In the genomic region with DNA sequence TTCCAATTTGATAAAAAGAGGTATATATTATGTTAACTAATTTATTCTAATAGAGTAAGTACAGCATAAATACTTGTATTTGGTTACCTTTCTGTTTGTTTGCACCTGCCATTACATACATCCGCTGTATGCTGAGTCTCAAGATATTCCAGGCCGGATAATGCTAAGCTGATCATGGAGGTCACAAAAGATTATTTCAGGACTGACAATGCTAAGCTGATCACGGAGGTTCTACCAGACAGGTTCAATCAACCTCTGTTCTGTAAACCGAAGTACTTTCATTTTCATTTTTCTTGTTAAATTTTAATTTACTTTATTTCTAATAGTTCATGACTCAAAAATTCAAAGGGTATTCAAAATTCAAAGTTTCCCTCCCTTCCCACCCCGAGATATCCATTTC, we compare ENCODE assay signal across 16 cellular contexts. TPM values are rescaled to one million over a fixed set of nuclear protein-coding genes. Genes with fewer than 3 reads are reported as not detected.
A peak's percentile ranks its signal among the peaks of the same experiment; 100 is the strongest.
DNase-seq lines count a peak whose midpoint lies in the region; ATAC-seq lines count a peak whose summit lies in the region.
"Had no signal": no experiment of that assay in that cellular context is flagged by ENCODE, and none has a peak within 500 bp of the region (broad histone marks: within the 10 kb centered on the region; RNA-seq: fewer than 3 reads in every experiment).

No MANE protein-coding gene starts in this region.

- H3K4me1 ChIP-seq in mesenchymal stem cell (ENCODE audit: control insufficient read depth, insufficient read depth, low read depth, low read length): no peaks in the 10 kb centered on the region
- no peaks in the 10 kb centered on the region for H3K4me1 ChIP-seq in trophoblast cell (ENCODE audit: control insufficient read depth in 1 of 2, insufficient read depth in 2 of 2, low read length in 2 of 2)

- peaks cover 6% of the 10 kb centered on the region for H3K79me1 ChIP-seq in mesenchymal stem cell (replicated peaks; ENCODE audit: low read length, poor library complexity, severe bottlenecking)
- H3K79me1 ChIP-seq in trophoblast cell (ENCODE audit: low read length): no peaks in the 10 kb centered on the region

- H2AFZ ChIP-seq in mesenchymal stem cell (ENCODE audit: low read depth, low read length): no peak overlapping the region
- H2AFZ ChIP-seq in trophoblast cell (ENCODE audit: insufficient read depth, low read length, poor library complexity): no peak overlapping the region

- H4K8ac ChIP-seq in mesenchymal stem cell (ENCODE audit: low read length) (no peak overlapping the region), trophoblast cell (ENCODE audit: low read depth, low read length) (no peak overlapping the region)

- H3K18ac ChIP-seq in mesenchymal stem cell (ENCODE audit: low read depth in 1 of 2, low read length in 2 of 2): no peak overlapping the region
- H3K18ac ChIP-seq in trophoblast cell (ENCODE audit: low read length): no peak overlapping the region

- no peak overlapping the region for H4K12ac ChIP-seq in trophoblast cell (ENCODE audit: low read depth, low read length)

- H3K9me3 Mint-ChIP-seq in T-helper 1 cell treated with Interleukin-12 subunit alpha and Interleukin-12 subunit beta and Interleukin-4 antibody, amounts not matched to agents 30 μg/mL and 1 μg/mL, for 36 hours: no peaks in the 10 kb centered on the region
- H3K9me3 Mint-ChIP-seq: activated T-helper 1 cell treated with anti-CD3 and anti-CD28 coated beads, Interleukin-12 subunit alpha, Interleukin-12 subunit beta, Interleukin-2, Interleukin-4 antibody, amounts not matched to agents 30 ng/mL and 10 ng/mL and 1 ng/mL, durations not matched to agents 14 hours and 24 hours and 36 hours had no signal

- peak overlapping the region; percentile 16 for H3K4me3 Mint-ChIP-seq in T-helper 1 cell treated with Interleukin-12 subunit alpha and Interleukin-12 subunit beta and Interleukin-4 antibody, amounts not matched to agents 30 μg/mL and 1 μg/mL, for 36 hours
- H3K4me3 Mint-ChIP-seq: activated T-helper 1 cell treated with anti-CD3 and anti-CD28 coated beads, Interleukin-12 subunit alpha, Interleukin-12 subunit beta, Interleukin-2, Interleukin-4 antibody, amounts not matched to agents 30 ng/mL and 10 ng/mL and 1 ng/mL, durations not matched to agents 14 hours and 24 hours and 36 hours had no signal

- H3K4me2 ChIP-seq in mesenchymal stem cell (ENCODE audit: low read length, poor library complexity, severe bottlenecking) (no peak overlapping the region), trophoblast cell (ENCODE audit: low read length) (no peak overlapping the region)

- H3K27me3 Mint-ChIP-seq in T-helper 1 cell treated with Interleukin-12 subunit alpha and Interleukin-12 subunit beta and Interleukin-4 antibody, amounts not matched to agents 30 μg/mL and 1 μg/mL, for 36 hours (ENCODE audit: low read depth): no peaks in the 10 kb centered on the region

- ATAC-seq in GM18498 (IDR thresholded peaks at IDR 0.05; ENCODE audit: unreplicated experiment) (peak; percentile 54), left ventricle myocardium superior (no peak)
- ATAC-seq: activated CD4-positive, CD25-positive, alpha-beta regulatory T cell treated with anti-CD3 and anti-CD28 coated beads, Interleukin-2, amount 50 U/mL, for 24 hours; heart left ventricle had no signal

- no peak overlapping the region for H3K4ac ChIP-seq in mesenchymal stem cell (ENCODE audit: low read depth in 1 of 2, low read length in 2 of 2)
- no peak overlapping the region for H3K4ac ChIP-seq in trophoblast cell (ENCODE audit: low read depth, low read length)

- H3K4me3 ChIP-seq in mesenchymal stem cell (ENCODE audit: insufficient read depth in 1 of 2, low read depth in 1 of 2, low read length in 2 of 2) (no peak overlapping the region), trophoblast cell (ENCODE audit: low read depth, low read length) (no peak overlapping the region)

- H3K36me3 ChIP-seq in mesenchymal stem cell (ENCODE audit: control insufficient read depth in 1 of 2, insufficient read depth in 2 of 2, low read depth in 1 of 2, low read length in 2 of 2): peaks cover 0 to 25% of the 10 kb centered on the region in 2 experiments
- H3K36me3 ChIP-seq in trophoblast cell (ENCODE audit: control insufficient read depth in 1 of 2, insufficient read depth in 2 of 2, low read length in 2 of 2): peaks cover 0 to 3% of the 10 kb centered on the region in 2 experiments

- H2AK5ac ChIP-seq in mesenchymal stem cell (ENCODE audit: low read length, severe bottlenecking) (no peak overlapping the region), trophoblast cell (ENCODE audit: low read length) (no peak overlapping the region)

- DNase-seq in T-helper 1 cell: no peak
- DNase-seq in NCI-H82 (lab: John Stamatoyannopoulos, UW): peak; percentile 90
- DNase-seq in mesenchymal stem cell: no peak
- no peak for DNase-seq in HuH-7 (ENCODE audit: low spot score)
- DNase-seq in trophoblast cell: no peak
- no peak for DNase-seq in left ventricle myocardium superior
- DNase-seq: aorta, C1 segment of cervical spinal cord, heart left ventricle, NCI-H187, NCI-H524 had no signal

- no peak overlapping the region for H3K27ac ChIP-seq in mesenchymal stem cell (ENCODE audit: low read length, poor library complexity, severe bottlenecking)
- H3K27ac ChIP-seq in trophoblast cell (ENCODE audit: low read depth, low read length): no peak overlapping the region
- H3K27ac ChIP-seq: 22Rv1, heart left ventricle had no signal

- H3K4me1 Mint-ChIP-seq in T-helper 1 cell treated with Interleukin-12 subunit alpha and Interleukin-12 subunit beta and Interleukin-4 antibody, amounts not matched to agents 30 μg/mL and 1 μg/mL, for 36 hours (ENCODE audit: low read depth): peaks cover 21% of the 10 kb centered on the region

- no peaks in the 10 kb centered on the region for H3K27me3 ChIP-seq in mesenchymal stem cell (ENCODE audit: control insufficient read depth in 1 of 2, insufficient read depth in 1 of 2, low read length in 2 of 2)
- H3K27me3 ChIP-seq in trophoblast cell (ENCODE audit: insufficient read depth, low read length): no peaks in the 10 kb centered on the region
- H3K27me3 ChIP-seq: heart left ventricle had no signal

- no peak overlapping the region for H3K23ac ChIP-seq in mesenchymal stem cell (ENCODE audit: low read length in 2 of 2)
- H3K23ac ChIP-seq in trophoblast cell (ENCODE audit: low read length): no peak overlapping the region

- H3K27ac Mint-ChIP-seq in T-helper 1 cell treated with Interleukin-12 subunit alpha and Interleukin-12 subunit beta and Interleukin-4 antibody, amounts not matched to agents 30 μg/mL and 1 μg/mL, for 36 hours: no peak overlapping the region
- H3K27ac Mint-ChIP-seq: activated T-helper 1 cell treated with anti-CD3 and anti-CD28 coated beads, Interleukin-12 subunit alpha, Interleukin-12 subunit beta, Interleukin-2, Interleukin-4 antibody, amounts not matched to agents 30 ng/mL and 10 ng/mL and 1 ng/mL, durations not matched to agents 14 hours and 24 hours and 36 hours had no signal

- 99% methylated on average over 3 of the region's 5 CpGs for WGBS in mesenchymal stem cell
- WGBS in trophoblast cell (ENCODE audit: extremely low coverage, insufficient coverage, insufficient read length): no CpG with 5 or more reads among the region's 5 CpGs

- no peaks in the 10 kb centered on the region for H3K9me3 ChIP-seq in mesenchymal stem cell (ENCODE audit: control insufficient read depth, low read length)
- H3K9me3 ChIP-seq in trophoblast cell (ENCODE audit: insufficient read depth, low read depth, low read length): no peaks in the 10 kb centered on the region
- H3K9me3 ChIP-seq: heart left ventricle had no signal

- H3K14ac ChIP-seq in mesenchymal stem cell (ENCODE audit: low read length in 2 of 2) (no peak overlapping the region), trophoblast cell (ENCODE audit: low read length) (no peak overlapping the region)

- H2BK5ac ChIP-seq in mesenchymal stem cell (ENCODE audit: low read depth, low read length, poor library complexity, severe bottlenecking) (no peak overlapping the region), trophoblast cell (ENCODE audit: low read depth, low read length, poor library complexity) (no peak overlapping the region)

- H2BK12ac ChIP-seq in mesenchymal stem cell (ENCODE audit: low read length in 2 of 2) (no peak overlapping the region), trophoblast cell (ENCODE audit: low read length) (no peak overlapping the region)

- H4K91ac ChIP-seq in mesenchymal stem cell (ENCODE audit: low read length): no peak overlapping the region
- no peak overlapping the region for H4K91ac ChIP-seq in trophoblast cell (ENCODE audit: low read depth, low read length)

- H3K9ac ChIP-seq in mesenchymal stem cell (ENCODE audit: low read length) (peak overlapping the region; percentile 17), trophoblast cell (ENCODE audit: low read length) (no peak overlapping the region)

- H3K79me2 ChIP-seq in trophoblast cell (ENCODE audit: control insufficient read depth, insufficient read depth, low read length, poor library complexity): no peaks in the 10 kb centered on the region

- intact Hi-C loops in left ventricle myocardium superior (cut with micrococcal nuclease): no loop called here

- H2BK15ac ChIP-seq in mesenchymal stem cell (ENCODE audit: low read depth, poor library complexity, severe bottlenecking): no peak overlapping the region

- peaks cover 9% of the 10 kb centered on the region for H3K36me3 Mint-ChIP-seq in T-helper 1 cell treated with Interleukin-12 subunit alpha and Interleukin-12 subunit beta and Interleukin-4 antibody, amounts not matched to agents 30 μg/mL and 1 μg/mL, for 36 hours (ENCODE audit: low read depth)

- no peak overlapping the region for H2BK120ac ChIP-seq in mesenchymal stem cell (ENCODE audit: low read depth, low read length)
- H2BK120ac ChIP-seq in trophoblast cell (ENCODE audit: insufficient read depth, low read length, poor library complexity): no peak overlapping the region

RNA-seq across cellular contexts. Expression of a gene that starts 31.1 kb away (rescaled TPM):
- 15.0 TPM for polyA plus RNA-seq in mesenchymal stem cell (2013, experiment 1 of 2)
- 13.8 TPM for polyA plus RNA-seq in mesenchymal stem cell (2013, experiment 2 of 2)
- polyA plus RNA-seq in trophoblast cell (2013): 13.9 and 14.0 TPM in 2 replicates
- total RNA-seq in left ventricle myocardium superior: 7.4 TPM
